Comparison of ENCODE assay signal across 23 cellular contexts in the genomic region with DNA sequence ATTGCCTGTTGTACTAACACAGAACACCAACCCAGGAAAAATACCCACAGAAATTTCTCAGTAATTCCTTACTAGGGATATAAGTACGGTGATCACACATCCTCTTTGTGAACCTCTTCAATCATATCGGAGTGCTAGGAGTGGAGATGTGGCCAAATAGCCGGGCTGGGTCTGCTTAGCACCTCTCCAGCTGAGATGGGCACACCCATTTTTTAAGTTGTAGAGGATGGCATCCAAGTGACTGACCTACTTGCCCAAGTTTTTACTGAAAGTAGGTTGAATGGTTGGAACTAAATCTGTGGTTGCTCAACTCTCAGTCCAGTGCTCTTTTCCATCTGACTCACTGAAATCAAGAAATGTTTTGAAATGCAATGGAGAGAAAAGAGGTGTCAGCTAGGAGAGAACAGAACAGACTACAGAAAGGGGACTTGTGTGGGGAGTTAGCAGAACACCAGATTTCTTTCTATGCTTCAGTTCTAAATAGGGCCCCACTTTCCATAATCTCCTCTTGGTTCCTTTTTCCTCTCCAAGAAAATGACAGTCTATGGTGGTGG.
DNase-seq lines count a peak whose midpoint lies in the region; ATAC-seq and TF ChIP-seq lines count a peak whose summit lies in the region.
"Had no signal": no experiment of that assay in that cellular context is flagged by ENCODE, and none has a peak within 500 bp of the region (broad histone marks: within the 10 kb centered on the region; RNA-seq: fewer than 3 reads in every experiment).

No MANE protein-coding gene starts in this region.

- WGBS in sigmoid colon, 2 donors: 54 to 87% methylated on average over 3 of the region's 3 CpGs

- H3K9me3 Mint-ChIP-seq in activated T-cell treated with anti-CD3 and anti-CD28 coated beads, Interleukin-2, amount 50 U/mL, for 4 hours: peaks cover 7% of the 10 kb centered on the region

- H3K36me3 ChIP-seq in left lung (no peaks in the 10 kb centered on the region), sigmoid colon (no peaks in the 10 kb centered on the region)
- H3K36me3 ChIP-seq: BLaER1, SJSA1 had no signal

- H3K27ac ChIP-seq in left lung: no peak overlapping the region
- H3K27ac ChIP-seq in sigmoid colon: no peak overlapping the region
- H3K27ac ChIP-seq: 22Rv1, BLaER1, SJSA1 had no signal

- no peaks in the 10 kb centered on the region for H3K36me3 Mint-ChIP-seq in activated T-cell treated with anti-CD3 and anti-CD28 coated beads, Interleukin-2, amount 50 U/mL, for 4 hours (ENCODE audit: insufficient read depth)
- H3K36me3 Mint-ChIP-seq: CD4-positive, CD25-positive, alpha-beta regulatory T cell had no signal

- TF ChIP-seq EP300 in sigmoid colon (IDR thresholded peaks at IDR 0.05): no peak

- H3K9me3 ChIP-seq in left lung (no peaks in the 10 kb centered on the region), sigmoid colon (no peaks in the 10 kb centered on the region)
- H3K9me3 ChIP-seq: BLaER1, SJSA1 had no signal

- no peaks in the 10 kb centered on the region for H3K27me3 Mint-ChIP-seq in activated T-cell treated with anti-CD3 and anti-CD28 coated beads, Interleukin-2, amount 50 U/mL, for 4 hours (ENCODE audit: low read depth)
- H3K27me3 Mint-ChIP-seq: CD4-positive, CD25-positive, alpha-beta regulatory T cell had no signal

- TF ChIP-seq POLR2A in sigmoid colon (IDR thresholded peaks at IDR 0.05): no peak

- H3K4me1 Mint-ChIP-seq in activated T-cell treated with anti-CD3 and anti-CD28 coated beads, Interleukin-2, amount 50 U/mL, for 4 hours (ENCODE audit: low read depth): no peaks in the 10 kb centered on the region
- H3K4me1 Mint-ChIP-seq: CD4-positive, CD25-positive, alpha-beta regulatory T cell had no signal

- DNase-seq in Right ventricle myocardium inferior (ENCODE audit: missing footprints) (no peak), Right ventricle myocardium superior (no peak), amniotic epithelial cell (ENCODE audit: low read depth) (peak; percentile 35), left lung (no peak), superior temporal gyrus (ENCODE audit: extremely low spot score) (peak; percentile 28), sigmoid colon (no peak)
- DNase-seq in activated T-cell treated with anti-CD3 and anti-CD28 coated beads, Interleukin-2, amount 50 U/mL, for 4 hours: no peak
- DNase-seq: CD4-positive, CD25-positive, alpha-beta regulatory T cell; DMS153; DND-41; H7; IMR-90; KG1; MM.1S; NCI-H2029; NCI-H446; NCI-H524 treated with DMSO at 0.1 percent for 48 hours; NCI-H82; NK-92 treated with Interleukin-12 subunit alpha and Interleukin-12 subunit beta, amount 100 ng/mL, for 24 hours; PC-3 had no signal

- peak; percentile 57 for ATAC-seq in Right ventricle myocardium inferior
- ATAC-seq in Right ventricle myocardium superior (ENCODE audit: poor library complexity): no peak
- ATAC-seq in left lung: peak; percentile 39
- no peak for ATAC-seq in activated T-cell treated with anti-CD3 and anti-CD28 coated beads, Interleukin-2, amount 50 U/mL, for 4 hours
- ATAC-seq: PC-3 had no signal

- H3K4me3 ChIP-seq in left lung: no peak overlapping the region
- H3K4me3 ChIP-seq in sigmoid colon: no peak overlapping the region
- H3K4me3 ChIP-seq: BLaER1, SJSA1 had no signal

- TF ChIP-seq CTCF in left lung (IDR thresholded peaks at IDR 0.05) (no peak), sigmoid colon (IDR thresholded peaks at IDR 0.05) (no peak)

- H3K4me1 ChIP-seq in left lung (no peaks in the 10 kb centered on the region), sigmoid colon (peaks cover 0 to 6% (median 2%) of the 10 kb centered on the region in 4 donors)
- H3K4me1 ChIP-seq: BLaER1, SJSA1 had no signal

- H3K4me3 Mint-ChIP-seq in activated T-cell treated with anti-CD3 and anti-CD28 coated beads, Interleukin-2, amount 50 U/mL, for 4 hours: no peak overlapping the region
- H3K4me3 Mint-ChIP-seq: CD4-positive, CD25-positive, alpha-beta regulatory T cell had no signal

- H3K27me3 ChIP-seq in left lung (no peaks in the 10 kb centered on the region), sigmoid colon (no peaks in the 10 kb centered on the region)
- H3K27me3 ChIP-seq: BLaER1, SJSA1 had no signal

- intact Hi-C loops in Right ventricle myocardium inferior (cut with DNase I) (loop anchor here (10.0 kb wide), 1 partner anchor 278 kb away; no protein-coding TSS in a partner anchor), Right ventricle myocardium superior (cut with DNase I) (no loop called here), left lung (cut with DNase I) (no loop called here), sigmoid colon (cut with DNase I) (no loop called here)

Comparison
In these comparisons a context has a peak if more than half of its experiments do, and no peak if none do; other contexts are left out.
1. ATAC-seq: peak in Right ventricle myocardium inferior (single experiment) and left lung (single experiment); none in Right ventricle myocardium superior (single experiment) and activated T-cell treated with anti-CD3 and anti-CD28 coated beads, Interleukin-2, amount 50 U/mL, for 4 hours (0 of 2).
2. DNase-seq: peak in amniotic epithelial cell (single experiment) and superior temporal gyrus (single experiment); none in Right ventricle myocardium inferior (single experiment), Right ventricle myocardium superior (single experiment), left lung (0 of 2), activated T-cell treated with anti-CD3 and anti-CD28 coated beads, Interleukin-2, amount 50 U/mL, for 4 hours (single experiment) and sigmoid colon (single experiment).